8 cellular contexts compared by ENCODE assay signal in genomic region chr22:31676700-31677099, GRCh38. TPM values are rescaled to one million over a fixed set of nuclear protein-coding genes. Genes with fewer than 3 reads are reported as not detected.
DNase-seq lines count a peak whose midpoint lies in the region; ATAC-seq and TF ChIP-seq lines count a peak whose summit lies in the region.

No MANE protein-coding gene starts in this region.

- peak overlapping the region; percentile 52; the same call in 1 of the 2 replicates for H3K4me2 ChIP-seq in MM.1S (ENCODE audit: low read depth, low read length)

- peaks cover 11% of the 10 kb centered on the region for H3K4me1 Mint-ChIP-seq in CD8-positive, alpha-beta T cell (ENCODE audit: low read depth)
- peaks cover 13% of the 10 kb centered on the region for H3K4me1 Mint-ChIP-seq in activated CD4-positive, alpha-beta T cell treated with anti-CD3 and anti-CD28 coated beads for 36 hours

- no peak for TF ChIP-seq CTCF in CD8-positive, alpha-beta T cell (IDR thresholded peaks at IDR 0.05)
- no peak for TF ChIP-seq CTCF in MM.1S (IDR thresholded peaks at IDR 0.05; ENCODE audit: low read length)
- TF ChIP-seq CTCF in choroid plexus epithelial cell (conservative IDR thresholded peaks at IDR 0.05; ENCODE audit: low read depth, low read length), result no peak

- no peak overlapping the region for H3K9ac ChIP-seq in MM.1S (ENCODE audit: low read length)

- H3K9me2 ChIP-seq in MM.1S (replicated peaks; ENCODE audit: insufficient read depth, low read length), result no peaks in the 10 kb centered on the region

- intact Hi-C loops in CD8-positive, alpha-beta T cell (cut with DNase I, micrococcal nuclease), result loop anchor here (1.0 to 2.0 kb wide), 3 partner anchors 14 to 78 kb away; partner anchors contain the start of genes PISD (in 2 of the 2) and DEPDC5 (in 1 of the 2)
- intact Hi-C loops in activated CD4-positive, alpha-beta T cell treated with anti-CD3 and anti-CD28 coated beads for 36 hours (cut with DNase I, micrococcal nuclease), result loop anchor here in 1 of 2 experiments (1.0 kb wide), 4 partner anchors 14 to 462 kb away; partner anchors contain the start of genes PISD, PRR14L and YWHAH

- H3K9me3 ChIP-seq in CD8-positive, alpha-beta T cell (ENCODE audit: low read length), result no peaks in the 10 kb centered on the region
- H3K9me3 ChIP-seq in MM.1S (replicated peaks; ENCODE audit: insufficient read depth, low read length), result no peaks in the 10 kb centered on the region

- peaks cover 1% of the 10 kb centered on the region for H3K36me3 Mint-ChIP-seq in CD8-positive, alpha-beta T cell
- peaks cover 3% of the 10 kb centered on the region for H3K36me3 Mint-ChIP-seq in activated CD4-positive, alpha-beta T cell treated with anti-CD3 and anti-CD28 coated beads for 36 hours (ENCODE audit: low read depth)

- POLR2A ChIA-PET in CD8-positive, alpha-beta T cell (lab: Charles Lee), result interaction anchor here (0.7 to 2.9 kb wide), 7 partner anchors 9 to 330 kb away, joined by 3 to 30 read pairs (median 5); partner anchors contain the start of genes DEPDC5 and PISD
- POLR2A ChIA-PET in activated CD4-positive, alpha-beta T cell treated with anti-CD3 and anti-CD28 coated beads for 36 hours (lab: Charles Lee), result interaction anchor here (0.6 to 1.3 kb wide), 5 partner anchors 11 to 450 kb away, joined by 3 to 12 read pairs (median 4); partner anchors contain the start of gene PISD

- H3K9me3 Mint-ChIP-seq in CD8-positive, alpha-beta T cell, result no peaks in the 10 kb centered on the region
- H3K9me3 Mint-ChIP-seq in activated CD4-positive, alpha-beta T cell treated with anti-CD3 and anti-CD28 coated beads for 36 hours (ENCODE audit: low read depth), result no peaks in the 10 kb centered on the region

- no peaks in the 10 kb centered on the region for H4K20me1 ChIP-seq in MM.1S (ENCODE audit: insufficient read depth, low read length)

- peak overlapping the region; percentile 77 for H3K4me3 ChIP-seq in CD8-positive, alpha-beta T cell (ENCODE audit: low read depth, low read length)
- H3K4me3 ChIP-seq in MM.1S (ENCODE audit: low read length), result peak overlapping the region; percentile 49
- peak overlapping the region; percentile 58 for H3K4me3 ChIP-seq in choroid plexus epithelial cell (ENCODE audit: low read depth, low read length)

- H3F3A ChIP-seq in MM.1S (ENCODE audit: insufficient read depth, low read length), result no peaks in the 10 kb centered on the region

- H3K4me3 Mint-ChIP-seq in CD8-positive, alpha-beta T cell, result peak overlapping the region; percentile 90
- peak overlapping the region; percentile 76 for H3K4me3 Mint-ChIP-seq in activated CD4-positive, alpha-beta T cell treated with anti-CD3 and anti-CD28 coated beads for 36 hours

- DNase-seq in CD8-positive, alpha-beta T cell, result peak; percentile 82 to 93 (median 91)
- DNase-seq in MM.1S (peak; percentile 75), choroid plexus epithelial cell (ENCODE audit: low read depth) (peak; percentile 97), left kidney (ENCODE audit: low read depth, low spot score) (peak; percentile 96), UCSD-AML1 (lab: John Stamatoyannopoulos, UW; ENCODE audit: unreplicated experiment) (no peak)
- peak; percentile 95 for DNase-seq in activated CD4-positive, alpha-beta T cell treated with anti-CD3 and anti-CD28 coated beads for 36 hours
- DNase-seq in stimulated activated CD4-positive, alpha-beta T cell treated with anti-CD3 and anti-CD28 coated beads, Interleukin-1b, Interleukin-23, amount 100 ng/mL, for 48 hours, result peak; percentile 95

- CTCF ChIA-PET in CD8-positive, alpha-beta T cell (lab: Charles Lee), result interaction anchor here (1.1 to 5.8 kb wide), 2 partner anchors 11 to 294 kb away, joined by 4 to 48 read pairs; no protein-coding TSS in a partner anchor
- CTCF ChIA-PET in activated CD4-positive, alpha-beta T cell treated with anti-CD3 and anti-CD28 coated beads for 36 hours (lab: Charles Lee), result interaction anchor here (0.6 to 3.5 kb wide), 8 partner anchors 8 to 800 kb away, joined by 3 to 30 read pairs (median 3); partner anchors contain the start of gene PISD

- no peaks in the 10 kb centered on the region for H3K27me3 ChIP-seq in CD8-positive, alpha-beta T cell (ENCODE audit: insufficient read depth, low read length)
- no peaks in the 10 kb centered on the region for H3K27me3 ChIP-seq in MM.1S (replicated peaks; ENCODE audit: insufficient read depth, low read length)

- no peaks in the 10 kb centered on the region for H3K36me3 ChIP-seq in CD8-positive, alpha-beta T cell (ENCODE audit: insufficient read depth, low read length)
- H3K36me3 ChIP-seq in MM.1S (replicated peaks; ENCODE audit: insufficient read depth, low read length), result no peaks in the 10 kb centered on the region

- no peaks in the 10 kb centered on the region for H3K79me2 ChIP-seq in MM.1S (ENCODE audit: low read length)

- H2AFZ ChIP-seq in MM.1S (ENCODE audit: low read length), result peak overlapping the region; percentile 42

- peak overlapping the region; percentile 83 for H3K27ac ChIP-seq in CD8-positive, alpha-beta T cell (ENCODE audit: low read depth, low read length)
- no peak overlapping the region for H3K27ac ChIP-seq in MM.1S (ENCODE audit: low read length)

- peak overlapping the region; percentile 94 for H3K27ac Mint-ChIP-seq in CD8-positive, alpha-beta T cell
- H3K27ac Mint-ChIP-seq in activated CD4-positive, alpha-beta T cell treated with anti-CD3 and anti-CD28 coated beads for 36 hours, result peak overlapping the region; percentile 89

- H3K4me1 ChIP-seq in CD8-positive, alpha-beta T cell (ENCODE audit: insufficient read depth, low read length), result peaks cover 4% of the 10 kb centered on the region
- H3K4me1 ChIP-seq in MM.1S (ENCODE audit: low read length), result no peaks in the 10 kb centered on the region

- ATAC-seq in CD8-positive, alpha-beta T cell, result peak; percentile 100
- ATAC-seq in GM21381 (IDR thresholded peaks at IDR 0.05; ENCODE audit: unreplicated experiment), result peak; percentile 97
- ATAC-seq in activated CD4-positive, alpha-beta T cell treated with anti-CD3 and anti-CD28 coated beads for 36 hours, result peak; percentile 100

- H3K27me3 Mint-ChIP-seq in CD8-positive, alpha-beta T cell (ENCODE audit: low read depth), result no peaks in the 10 kb centered on the region
- H3K27me3 Mint-ChIP-seq in activated CD4-positive, alpha-beta T cell treated with anti-CD3 and anti-CD28 coated beads for 36 hours, result no peaks in the 10 kb centered on the region

RNA-seq across cellular contexts. Expression of gene PISD, which starts 14.7 kb away (rescaled TPM):
- 10 to 100 TPM; 41.2 to 43.6 TPM for total RNA-seq in CD8-positive, alpha-beta T cell
- 10 to 100 TPM; 30.3 to 37.9 TPM for total RNA-seq in activated CD4-positive, alpha-beta T cell treated with anti-CD3 and anti-CD28 coated beads for 36 hours
